In the genomic region with DNA sequence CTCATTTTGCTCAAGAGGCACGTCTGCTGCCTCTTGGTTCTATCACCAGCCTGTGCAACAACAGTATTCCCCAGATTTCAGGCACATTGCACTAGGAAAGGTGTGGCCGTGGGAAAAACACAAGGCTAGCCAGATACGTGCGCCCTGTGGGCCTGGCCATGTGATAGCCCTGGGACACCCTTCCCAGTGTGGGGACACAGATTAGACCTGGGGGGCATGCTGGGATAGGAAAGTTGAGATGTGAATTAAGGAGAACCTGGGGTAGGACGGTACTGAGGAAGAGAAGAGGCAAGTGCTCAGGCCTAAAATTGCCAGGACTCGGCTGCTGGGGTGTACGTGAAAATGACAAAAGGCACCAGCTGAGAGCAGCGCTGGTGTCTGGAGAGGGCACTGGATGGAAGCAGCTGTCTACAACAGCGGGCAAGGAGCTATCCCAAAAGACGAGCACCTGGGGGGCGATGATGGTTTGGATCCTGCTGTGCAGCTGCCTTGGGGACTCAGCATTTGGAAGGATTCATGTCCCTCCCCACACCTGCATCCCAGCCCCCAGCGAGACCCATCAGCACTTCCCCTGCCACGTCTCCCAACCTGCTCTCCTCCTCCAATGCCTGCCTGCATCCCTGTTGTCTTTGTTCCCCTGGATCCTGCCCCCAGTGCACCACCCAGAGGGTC, we compare ENCODE assay signal across 15 cellular contexts.
"Had no signal": no experiment of that assay in that cellular context is flagged by ENCODE, and none has a peak within 500 bp of the region (broad histone marks: within the 10 kb centered on the region; RNA-seq: fewer than 3 reads in every experiment).

No MANE protein-coding gene starts in this region.

- H3K36me3 ChIP-seq: uterus had no signal

- H3K9me3 Mint-ChIP-seq: activated naive CD8-positive, alpha-beta T cell treated with anti-CD3 and anti-CD28 coated beads for 36 hours; immature natural killer cell; natural killer cell had no signal

- H3K27ac ChIP-seq: skin epidermis, uterus had no signal

- H3K4me3 ChIP-seq: skin epidermis, uterus had no signal

- DNase-seq: activated CD4-positive, alpha-beta T cell treated with anti-CD3 and anti-CD28 coated beads, Interleukin-2, amount 50 U/mL, for 1 hour; activated gamma-delta T cell treated with Interleukin-2 at 50 U/mL for 16 hours; activated naive CD8-positive, alpha-beta T cell treated with anti-CD3 and anti-CD28 coated beads for 36 hours; activated T-cell treated with anti-CD3 and anti-CD28 coated beads, Interleukin-2, amount 50 U/mL, for 48 hours; cerebellar nuclear complex; dermis blood vessel endothelial cell; glutamatergic neuron; immature natural killer cell; left cardiac atrium; natural killer cell; occipital lobe; T-helper 2 cell; uterus had no signal

- H3K27me3 ChIP-seq: uterus had no signal

- H3K4me3 Mint-ChIP-seq: activated naive CD8-positive, alpha-beta T cell treated with anti-CD3 and anti-CD28 coated beads for 36 hours; immature natural killer cell; natural killer cell had no signal

- ATAC-seq: left cardiac atrium, natural killer cell had no signal

- H3K27ac Mint-ChIP-seq: activated naive CD8-positive, alpha-beta T cell treated with anti-CD3 and anti-CD28 coated beads for 36 hours; immature natural killer cell; natural killer cell had no signal

- H3K27me3 Mint-ChIP-seq: activated naive CD8-positive, alpha-beta T cell treated with anti-CD3 and anti-CD28 coated beads for 36 hours had no signal

- H3K9me3 ChIP-seq: uterus had no signal

- H3K4me1 ChIP-seq: uterus had no signal

- FAIRE-seq: TTC549 had no signal
